In genomic region chr1:175633801-175634200, GRCh38 we compare ENCODE assay signal across 11 cellular contexts.
"Had no signal": no experiment of that assay in that cellular context is flagged by ENCODE, and none has a peak within 500 bp of the region (broad histone marks: within the 10 kb centered on the region; RNA-seq: fewer than 3 reads in every experiment).

No MANE protein-coding gene starts in this region.

- ATAC-seq: GM23338, HCT116 had no signal

- H3K4me2 ChIP-seq: GM23338 had no signal

- H3K36me3 ChIP-seq: HAP-1 had no signal

- H3K4me3 ChIP-seq: GM23248, GM23338, HAP-1 had no signal

- H3K4me3 Mint-ChIP-seq: GM23338, H9, HFFc6 had no signal

- H3K9me3 Mint-ChIP-seq: GM23338, H9 had no signal

- H3K9ac ChIP-seq: GM23248 had no signal

- H3K27ac Mint-ChIP-seq: GM23338, H9, HFFc6 had no signal

- H3K27ac ChIP-seq: GM23248 had no signal

- FAIRE-seq: H1, H54 had no signal

- H2AFZ ChIP-seq: GM23248, GM23338 had no signal

- DNase-seq: GM23248, GOT3, H7, H9, HCEC 1CT, HFFc6 had no signal

- H3K9me3 ChIP-seq: HAP-1 had no signal

- H3K4me1 ChIP-seq: HAP-1 had no signal
